Comparison of ENCODE assay signal across 21 cellular contexts in genomic region chr16:70434489-70435260, GRCh38. TPM values are rescaled to one million over a fixed set of nuclear protein-coding genes. Genes with fewer than 3 reads are reported as not detected.
DNase-seq lines count a peak whose midpoint lies in the region; ATAC-seq, FAIRE-seq and TF ChIP-seq lines count a peak whose summit lies in the region.
"Had no signal": no experiment of that assay in that cellular context is flagged by ENCODE, and none has a peak within 500 bp of the region (broad histone marks: within the 10 kb centered on the region; RNA-seq: fewer than 3 reads in every experiment).

No MANE protein-coding gene starts in this region.

- H3K4me2 ChIP-seq in OCI-LY1 (ENCODE audit: low read length) (no peak overlapping the region; the same call in 1 of the 2 replicates), endothelial cell of umbilical vein (ENCODE audit: insufficient read depth, low read length) (no peak overlapping the region)

- CTCF ChIA-PET in endothelial cell of umbilical vein (lab: Charles Lee): interaction anchor here (1.0 to 1.2 kb wide), 2 partner anchors 8 to 12 kb away, joined by 3 to 5 read pairs; no protein-coding TSS in a partner anchor

- H3K4me3 ChIP-seq in GM12865 (ENCODE audit: low read depth, low read length) (peak overlapping the region; percentile 23), OCI-LY1 (ENCODE audit: low read depth, low read length, poor library complexity, severe bottlenecking) (no peak overlapping the region), endothelial cell of umbilical vein (replicated peaks in 1 of 3; ENCODE audit: insufficient read depth in 1 of 3, low read depth in 1 of 3, low read length in 3 of 3) (no peak overlapping the region), psoas muscle (no peak overlapping the region), sigmoid colon (no peak overlapping the region), breast epithelium (no peak overlapping the region)
- H3K4me3 ChIP-seq: colonic mucosa had no signal

- no peak for ATAC-seq in psoas muscle
- ATAC-seq: activated CD4-positive, CD25-positive, alpha-beta regulatory T cell treated with anti-CD3 and anti-CD28 coated beads, Interleukin-2, amount 50 U/mL, for 24 hours; esophagus mucosa had no signal

- H3K27ac ChIP-seq in OCI-LY1 (ENCODE audit: low read depth, low read length, poor library complexity, severe bottlenecking) (peak overlapping the region; percentile 100), endothelial cell of umbilical vein (ENCODE audit: insufficient read depth, low read depth, low read length) (no peak overlapping the region), psoas muscle (peak overlapping the region; percentile 63), sigmoid colon (peak overlapping the region in 2 of 4 donors; percentile 34 to 73), breast epithelium (no peak overlapping the region)

- H3K9me3 ChIP-seq in OCI-LY1 (ENCODE audit: low read length) (no peaks in the 10 kb centered on the region), endothelial cell of umbilical vein (replicated peaks; ENCODE audit: control insufficient read depth, insufficient read depth, low read length) (no peaks in the 10 kb centered on the region), psoas muscle (no peaks in the 10 kb centered on the region), sigmoid colon (no peaks in the 10 kb centered on the region), breast epithelium (no peaks in the 10 kb centered on the region)
- H3K9me3 ChIP-seq: colonic mucosa had no signal

- H3K79me2 ChIP-seq in OCI-LY1 (ENCODE audit: insufficient read depth, low read length) (peaks cover 9% of the 10 kb centered on the region; the same call in 1 of the 2 replicates), endothelial cell of umbilical vein (ENCODE audit: control insufficient read depth, insufficient read depth, low read length) (peaks cover 63% of the 10 kb centered on the region)

- H3K9me1 ChIP-seq in endothelial cell of umbilical vein (replicated peaks; ENCODE audit: control insufficient read depth, extremely low read depth, insufficient read depth, low read length): no peaks in the 10 kb centered on the region

- H3K9ac ChIP-seq in OCI-LY1 (ENCODE audit: low read length) (no peak overlapping the region), endothelial cell of umbilical vein (replicated peaks; ENCODE audit: extremely low read depth, insufficient read depth, low read length) (no peak overlapping the region)

- peaks cover 15% of the 10 kb centered on the region for H3F3A ChIP-seq in OCI-LY1 (ENCODE audit: insufficient read depth, low read length)

- no peaks in the 10 kb centered on the region for H3K9me2 ChIP-seq in OCI-LY1 (ENCODE audit: low read depth, low read length)

- WGBS in psoas muscle, 3 donors: 44 to 58% (median 49%) methylated on average over 6 of the region's 6 CpGs
- WGBS in sigmoid colon, 2 donors: 88 to 89% methylated on average over 6 of the region's 6 CpGs

- TF ChIP-seq CTCF in GM12865 (IDR thresholded peaks at IDR 0.05; ENCODE audit: insufficient read depth, low read depth, low read length, missing control alignments): no peak
- no peak for TF ChIP-seq CTCF in OCI-LY1 (IDR thresholded peaks at IDR 0.05; ENCODE audit: low read length)
- no peak for TF ChIP-seq CTCF in endothelial cell of umbilical vein (IDR thresholded peaks at IDR 0.05; ENCODE audit: extremely low read depth in 1 of 2, insufficient read depth in 1 of 2, low read depth in 1 of 2, low read length in 2 of 2)
- no peak for TF ChIP-seq CTCF in psoas muscle (IDR thresholded peaks at IDR 0.05)
- no peak for TF ChIP-seq CTCF in sigmoid colon (IDR thresholded peaks at IDR 0.05)
- no peak for TF ChIP-seq CTCF in breast epithelium (IDR thresholded peaks at IDR 0.05)

- intact Hi-C loops in endothelial cell of umbilical vein (cut with micrococcal nuclease) (no loop called here), psoas muscle (cut with DNase I) (loop anchor here in 1 of 2 donors (5.0 kb wide), 3 partner anchors 33 to 52 kb away; no protein-coding TSS in a partner anchor), sigmoid colon (cut with DNase I) (no loop called here), breast epithelium (cut with DNase I; ENCODE audit: low total_unique reads) (no loop called here)

- BruUV-seq in endothelial cell of umbilical vein (replicated peaks; lab: Mats Ljungman, UMichigan): TSS peak; percentile 3

- peak; percentile 72 for DNase-seq in GM12865 (ENCODE audit: low read depth)
- no peak for DNase-seq in endothelial cell of umbilical vein (ENCODE audit: low read depth, low spot score)
- no peak for DNase-seq in psoas muscle
- DNase-seq in sigmoid colon: no peak
- DNase-seq in COLO829 (ENCODE audit: low spot score): no peak
- no peak for DNase-seq in breast epithelium (ENCODE audit: low spot score in 2 of 2)
- DNase-seq in RCC 7860 (ENCODE audit: low spot score): no peak
- DNase-seq: activated effector memory CD4-positive, alpha-beta T cell treated with Interleukin-2 at 50 U/mL for 16 hours; AML-193; aorta; colonic mucosa; DMS53; kidney; NCI-H2029 treated with DMSO at 0.1 percent for 48 hours; NCI-H524 treated with DMSO at 0.1 percent for 48 hours; RPMI8226; stimulated activated CD4-positive, alpha-beta T cell treated with anti-CD3 and anti-CD28 coated beads, Interleukin-1b, Interleukin-23, amount 100 ng/mL, for 48 hours; T-helper 1 cell had no signal

- H4K20me1 ChIP-seq in OCI-LY1 (ENCODE audit: insufficient read depth, low read length) (no peaks in the 10 kb centered on the region), endothelial cell of umbilical vein (replicated peaks; ENCODE audit: control insufficient read depth, extremely low read depth, insufficient read depth, low read length) (no peaks in the 10 kb centered on the region)

- POLR2A ChIA-PET in endothelial cell of umbilical vein (lab: Charles Lee): interaction anchor here (0.7 kb wide), 1 partner anchor 39 kb away, joined by 3 read pairs; no protein-coding TSS in a partner anchor

- dilution Hi-C loops in endothelial cell of umbilical vein (cut with MboI; ENCODE audit: extremely low pct_ligation_motif_present, low sequenced_read_pairs): no loop called here

- no peak overlapping the region for H2AFZ ChIP-seq in OCI-LY1 (ENCODE audit: low read length)
- H2AFZ ChIP-seq in endothelial cell of umbilical vein (ENCODE audit: low read depth, low read length): no peak overlapping the region

- no peak for TF ChIP-seq POLR2A in endothelial cell of umbilical vein (IDR thresholded peaks at IDR 0.05; ENCODE audit: low read depth, low read length)
- TF ChIP-seq POLR2A in sigmoid colon (IDR thresholded peaks at IDR 0.05): no peak
- no peak for TF ChIP-seq POLR2A in breast epithelium (IDR thresholded peaks at IDR 0.05)

- no peak for TF ChIP-seq EP300 in sigmoid colon (IDR thresholded peaks at IDR 0.05)

- H3K4me1 ChIP-seq in OCI-LY1 (ENCODE audit: insufficient read depth, low read length, severe bottlenecking) (peaks cover 79% of the 10 kb centered on the region), endothelial cell of umbilical vein (ENCODE audit: control insufficient read depth, extremely low read depth, insufficient read depth, low read length) (peaks cover 65% of the 10 kb centered on the region), psoas muscle (peaks cover 79% of the 10 kb centered on the region), sigmoid colon (peaks cover 0 to 79% (median 74%) of the 10 kb centered on the region in 4 donors), breast epithelium (peaks cover 27 to 29% of the 10 kb centered on the region in 2 donors)

- H3K36me3 ChIP-seq in OCI-LY1 (ENCODE audit: insufficient read depth, low read length) (peaks cover 6% of the 10 kb centered on the region; the same call in 1 of the 2 replicates), endothelial cell of umbilical vein (ENCODE audit: control insufficient read depth in 2 of 2, extremely low read depth in 1 of 2, insufficient read depth in 2 of 2, low read length in 2 of 2) (peaks cover 0 to 5% of the 10 kb centered on the region in 2 experiments), psoas muscle (ENCODE audit: insufficient read depth in 1 of 2, low read depth in 1 of 2) (no peaks in the 10 kb centered on the region), sigmoid colon (no peaks in the 10 kb centered on the region), breast epithelium (no peaks in the 10 kb centered on the region)
- H3K36me3 ChIP-seq: colonic mucosa had no signal

- H3K27me3 ChIP-seq in OCI-LY1 (ENCODE audit: insufficient read depth, low read length): no peaks in the 10 kb centered on the region
- H3K27me3 ChIP-seq in endothelial cell of umbilical vein (ENCODE audit: control insufficient read depth in 2 of 2, insufficient read depth in 2 of 2, low read length in 2 of 2): no peaks in the 10 kb centered on the region
- no peaks in the 10 kb centered on the region for H3K27me3 ChIP-seq in psoas muscle (ENCODE audit: insufficient read depth in 3 of 3, low read length in 2 of 3)
- H3K27me3 ChIP-seq in sigmoid colon: no peaks in the 10 kb centered on the region
- no peaks in the 10 kb centered on the region for H3K27me3 ChIP-seq in breast epithelium
- H3K27me3 ChIP-seq: colonic mucosa had no signal

- FAIRE-seq in endothelial cell of umbilical vein (lab: Jason Lieb, UNC): no peak
- no peak for FAIRE-seq in RCC 7860 (lab: Jason Lieb, UNC)
- FAIRE-seq: kidney had no signal

RNA-seq across cellular contexts. Expression of gene ST3GAL2, which starts 4.2 kb away (rescaled TPM):
- 50.2 and 50.4 TPM in 2 replicates for total RNA-seq in endothelial cell of umbilical vein
- 23.0 and 33.3 TPM in 2 replicates for polyA plus RNA-seq in endothelial cell of umbilical vein
- polyA plus RNA-seq in endothelial cell of umbilical vein (2011; cell fraction: cytosol; rRNA removed): 25.7 and 28.4 TPM in 2 replicates
- 23.1 and 27.7 TPM in 2 replicates for polyA plus RNA-seq in endothelial cell of umbilical vein (2011; cell fraction: nucleus; rRNA removed)
- polyA plus RNA-seq in endothelial cell of umbilical vein (2012): 22.1 and 34.0 TPM in 2 replicates
- 72.3 and 84.6 TPM in 2 replicates for polyA minus RNA-seq in endothelial cell of umbilical vein
- polyA minus RNA-seq in endothelial cell of umbilical vein (2011; cell fraction: cytosol; rRNA and poly(A)+ RNA removed): 19.8 TPM
- polyA minus RNA-seq in endothelial cell of umbilical vein (2011; cell fraction: nucleus; rRNA and poly(A)+ RNA removed): 29.8 and 45.1 TPM in 2 replicates
- 10 to 100 TPM; 16.8 to 33.0 (median 22.6) TPM for total RNA-seq in psoas muscle
- 10 to 100 TPM in 1 of 3 donors, 1 to 10 TPM in 2; 7.0 to 19.8 (median 8.9) TPM for polyA plus RNA-seq in psoas muscle
- 10 to 100 TPM; 14.0 to 21.3 (median 16.6) TPM for total RNA-seq in sigmoid colon
- polyA plus RNA-seq in sigmoid colon: 10 to 100 TPM in 1 of 3 donors, 1 to 10 TPM in 2; 2.3 to 10.2 (median 2.4) TPM
- total RNA-seq in breast epithelium: 10 to 100 TPM in 2 of 3 donors, 1 to 10 TPM in 1; 7.8 to 13.4 (median 11.5) TPM

RNA-seq across cellular contexts. Expression of gene FCSK, which starts 19.7 kb away (rescaled TPM):
- total RNA-seq in endothelial cell of umbilical vein: 13.2 and 18.0 TPM in 2 replicates
- polyA plus RNA-seq in endothelial cell of umbilical vein: 11.4 and 12.4 TPM in 2 replicates
- 7.2 and 8.3 TPM in 2 replicates for polyA plus RNA-seq in endothelial cell of umbilical vein (2011; cell fraction: cytosol; rRNA removed)
- 51.5 and 69.1 TPM in 2 replicates for polyA plus RNA-seq in endothelial cell of umbilical vein (2011; cell fraction: nucleus; rRNA removed)
- 5.8 and 11.4 TPM in 2 replicates for polyA plus RNA-seq in endothelial cell of umbilical vein (2012)
- polyA minus RNA-seq in endothelial cell of umbilical vein: 13.6 and 14.1 TPM in 2 replicates
- polyA minus RNA-seq in endothelial cell of umbilical vein (2011; cell fraction: cytosol; rRNA and poly(A)+ RNA removed): 8.9 TPM
- 16.7 and 17.1 TPM in 2 replicates for polyA minus RNA-seq in endothelial cell of umbilical vein (2011; cell fraction: nucleus; rRNA and poly(A)+ RNA removed)
- 10 to 100 TPM in 2 of 4 donors, 1 to 10 TPM in 2; 4.9 to 11.0 (median 9.3) TPM for total RNA-seq in psoas muscle
- polyA plus RNA-seq in psoas muscle: 1 to 10 TPM; 5.7 to 8.0 (median 6.0) TPM
- total RNA-seq in sigmoid colon: 10 to 100 TPM in 3 of 4 donors, 1 to 10 TPM in 1; 7.8 to 13.3 (median 12.2) TPM
- polyA plus RNA-seq in sigmoid colon: 10 to 100 TPM in 2 of 3 donors, 1 to 10 TPM in 1; 7.6 to 19.1 (median 14.4) TPM
- total RNA-seq in breast epithelium: 10 to 100 TPM; 10.7 to 27.8 (median 18.0) TPM

Comparison
In these comparisons a context has a peak if more than half of its experiments do, and no peak if none do; other contexts are left out.
1. H3K27ac ChIP-seq: peak in OCI-LY1 (single experiment) and psoas muscle (single experiment); none in endothelial cell of umbilical vein (single experiment) and breast epithelium (0 of 2).